9 cellular contexts compared by ENCODE assay signal in the genomic region with DNA sequence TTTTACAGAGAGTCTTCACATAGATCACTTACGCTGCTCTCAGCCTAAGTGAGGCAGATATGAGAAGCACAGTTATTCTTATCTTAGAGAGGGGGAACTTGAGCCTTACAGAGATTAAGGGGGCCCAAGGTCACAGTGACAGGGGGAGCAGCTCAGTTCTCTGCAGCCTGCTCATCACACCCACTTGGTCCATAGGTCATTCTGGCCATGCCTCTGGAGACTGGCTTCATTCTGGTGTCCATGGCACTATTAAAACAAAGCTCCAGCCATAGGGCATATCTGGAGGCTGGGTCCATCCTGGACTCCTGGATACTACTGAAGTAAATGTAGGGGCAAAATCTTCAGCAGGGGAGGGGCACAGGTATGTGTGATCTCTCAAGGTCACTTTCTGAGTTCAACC. TPM values are rescaled to one million over a fixed set of nuclear protein-coding genes. Genes with fewer than 3 reads are reported as not detected.
"Had no signal": no experiment of that assay in that cellular context is flagged by ENCODE, and none has a peak within 500 bp of the region (broad histone marks: within the 10 kb centered on the region; RNA-seq: fewer than 3 reads in every experiment).

No MANE protein-coding gene starts in this region.

- H3K27ac ChIP-seq: HL-60 had no signal

- H3K4me2 ChIP-seq: GM23338 had no signal

- H2AFZ ChIP-seq: GM23338 had no signal

- FAIRE-seq: H1, H54, K562 had no signal

- DNase-seq: H9, HCEC 1CT, IMR-90 had no signal

- H3K4me3 ChIP-seq: GM23338, K562 had no signal

- ATAC-seq: GM23338, K562 had no signal

RNA-seq across cellular contexts. Expression of gene SLC5A4, which starts 5.9 kb away (rescaled TPM):
- total RNA-seq: GM23338, H1, H9, K562 had no signal
- polyA plus RNA-seq: K562 had no signal

RNA-seq across cellular contexts. Expression of gene RFPL2, which starts 44.4 kb away (rescaled TPM):
- total RNA-seq: GM23338, H9, HT1080, IMR-90, K562 had no signal
- polyA plus RNA-seq: IMR-90, K562 had no signal
